ENCODE assay signal across 14 cellular contexts in genomic region chr15:77834276-77834990, GRCh38.
DNase-seq lines count a peak whose midpoint lies in the region; ATAC-seq and TF ChIP-seq lines count a peak whose summit lies in the region.
"Had no signal": no experiment of that assay in that cellular context is flagged by ENCODE, and none has a peak within 500 bp of the region (broad histone marks: within the 10 kb centered on the region; RNA-seq: fewer than 3 reads in every experiment).

No MANE protein-coding gene starts in this region.

- no peaks in the 10 kb centered on the region for H3K79me2 ChIP-seq in osteoblast (ENCODE audit: insufficient read depth, low read length)

- no peak for ATAC-seq in RWPE2 (ENCODE audit: low read depth)

- H3K4me2 ChIP-seq in osteoblast (ENCODE audit: insufficient read depth, low read length): no peak overlapping the region

- H3K27ac ChIP-seq in left ventricle myocardium inferior (replicated peaks) (no peak overlapping the region), RWPE2 (ENCODE audit: poor library complexity, severe bottlenecking) (no peak overlapping the region), osteoblast (ENCODE audit: low read depth, low read length) (no peak overlapping the region)
- H3K27ac ChIP-seq: HL-60 had no signal

- intact Hi-C loops in cardiac septum (cut with DNase I) (no loop called here), left ventricle myocardium inferior (cut with micrococcal nuclease) (no loop called here)

- no peak for TF ChIP-seq CTCF in left ventricle myocardium inferior (IDR thresholded peaks at IDR 0.05; ENCODE audit: borderline replicate concordance)
- no peak for TF ChIP-seq CTCF in RWPE2 (IDR thresholded peaks at IDR 0.05; ENCODE audit: poor library complexity, severe bottlenecking)
- TF ChIP-seq CTCF in osteoblast (IDR thresholded peaks at IDR 0.05; ENCODE audit: extremely low read depth, low read depth, low read length): no peak

- peak; percentile 56 for DNase-seq in cardiac septum (ENCODE audit: low spot score)
- DNase-seq in left ventricle myocardium inferior: no peak
- DNase-seq in RWPE2 (ENCODE audit: low spot score): peak; percentile 54
- DNase-seq in osteoblast (ENCODE audit: insufficient read length, low spot score, missing footprints): peak; percentile 59
- DNase-seq in DMS79 (lab: John Stamatoyannopoulos, UW): no peak
- no peak for DNase-seq in T-helper 9 cell
- no peak for DNase-seq in G401 (ENCODE audit: low spot score)
- DNase-seq: C1 segment of cervical spinal cord; CD4-positive, alpha-beta memory T cell; DMS79 treated with DMSO at 0.1 percent for 48 hours; EL; GDM1; HCEC 1CT had no signal

- H3K4me1 ChIP-seq in left ventricle myocardium inferior (no peaks in the 10 kb centered on the region), RWPE2 (ENCODE audit: insufficient read depth, poor library complexity, severe bottlenecking) (no peaks in the 10 kb centered on the region), osteoblast (ENCODE audit: insufficient read depth, low read length) (peaks cover 5% of the 10 kb centered on the region)

- in situ Hi-C loops in G401 (cut with HindIII; ENCODE audit: low sequenced_read_pairs): no loop called here

- peaks cover 84% of the 10 kb centered on the region for H3K27me3 ChIP-seq in left ventricle myocardium inferior (ENCODE audit: low read depth)
- no peaks in the 10 kb centered on the region for H3K27me3 ChIP-seq in RWPE2 (ENCODE audit: insufficient read depth, poor library complexity, severe bottlenecking)
- peaks cover 39% of the 10 kb centered on the region for H3K27me3 ChIP-seq in osteoblast (ENCODE audit: insufficient read depth, low read length)

- H3K4me3 ChIP-seq in left ventricle myocardium inferior (no peak overlapping the region), RWPE2 (ENCODE audit: severe bottlenecking) (no peak overlapping the region), osteoblast (ENCODE audit: insufficient read depth, low read length) (no peak overlapping the region)

- no peaks in the 10 kb centered on the region for H3K9me3 ChIP-seq in left ventricle myocardium inferior (replicated peaks)
- no peaks in the 10 kb centered on the region for H3K9me3 ChIP-seq in RWPE2 (ENCODE audit: severe bottlenecking)
- H3K9me3 ChIP-seq in osteoblast (ENCODE audit: low read depth, low read length): no peaks in the 10 kb centered on the region

- H3K36me3 ChIP-seq in left ventricle myocardium inferior (no peaks in the 10 kb centered on the region), RWPE2 (ENCODE audit: low read depth) (no peaks in the 10 kb centered on the region), osteoblast (ENCODE audit: insufficient read depth, low read length) (no peaks in the 10 kb centered on the region)

- no peak overlapping the region for H2AFZ ChIP-seq in osteoblast (ENCODE audit: low read length)

- H4K20me1 ChIP-seq in osteoblast (ENCODE audit: insufficient read depth, low read length): no peaks in the 10 kb centered on the region

Comparison
In these comparisons a context has a peak if more than half of its experiments do, and no peak if none do; other contexts are left out.
1. DNase-seq: peak in cardiac septum (single experiment), RWPE2 (single experiment) and osteoblast (single experiment); none in left ventricle myocardium inferior (single experiment), DMS79 (single experiment), T-helper 9 cell (single experiment) and G401 (single experiment).